Comparison of ENCODE assay signal across 9 cellular contexts in genomic region chr2:233857511-233858118, GRCh38. TPM values are rescaled to one million over a fixed set of nuclear protein-coding genes. Genes with fewer than 3 reads are reported as not detected.
DNase-seq lines count a peak whose midpoint lies in the region; ATAC-seq, FAIRE-seq and TF ChIP-seq lines count a peak whose summit lies in the region.
"Had no signal": no experiment of that assay in that cellular context is flagged by ENCODE, and none has a peak within 500 bp of the region (broad histone marks: within the 10 kb centered on the region; RNA-seq: fewer than 3 reads in every experiment).

No MANE protein-coding gene starts in this region.

- H3K4me2 ChIP-seq in keratinocyte (ENCODE audit: control insufficient read depth, extremely low read depth, insufficient read depth, low read depth, low read length) = no peak overlapping the region

- no peak overlapping the region for H3K27ac Mint-ChIP-seq in activated T-cell treated with anti-CD3 and anti-CD28 coated beads, Interleukin-2, amount 50 U/mL, for 72 hours

- peak; percentile 53 for DNase-seq in DMS 273 (lab: John Stamatoyannopoulos, UW; ENCODE audit: unreplicated experiment)
- no peak for DNase-seq in DMS 273 treated with DMSO at 0.1 percent for 48 hours (lab: John Stamatoyannopoulos, UW)
- peak; percentile 17 for DNase-seq in NOMO-1 treated with dmso at 0.1 percent for 144 hours (lab: John Stamatoyannopoulos, UW; ENCODE audit: unreplicated experiment)
- DNase-seq in activated T-cell treated with anti-CD3 and anti-CD28 coated beads, Interleukin-2, amount 50 U/mL, for 72 hours = peak; percentile 56 to 66
- DNase-seq in keratinocyte (ENCODE audit: low read depth, low spot score) = no peak
- DNase-seq in stimulated activated CD8-positive, alpha-beta memory T cell treated with anti-CD3 and anti-CD28 coated beads, Interleukin-7, amount 100 ng/mL, for 1 hour (ENCODE audit: low read depth in 2 of 2) = peak; percentile 15 to 24
- DNase-seq in C1 segment of cervical spinal cord (lab: John Stamatoyannopoulos, UW) = no peak
- DNase-seq in effector CD8-positive, alpha-beta T cell (lab: John Stamatoyannopoulos, UW) = no peak

- no peaks in the 10 kb centered on the region for H3K27me3 ChIP-seq in keratinocyte (ENCODE audit: control insufficient read depth, extremely low read depth, insufficient read depth, low read length)

- H3K4me3 ChIP-seq in keratinocyte (ENCODE audit: control insufficient read depth in 2 of 3, extremely low read depth in 1 of 3, insufficient read depth in 2 of 3, low read depth in 1 of 3, low read length in 3 of 3) = no peak overlapping the region

- no peaks in the 10 kb centered on the region for H3K27me3 Mint-ChIP-seq in activated T-cell treated with anti-CD3 and anti-CD28 coated beads, Interleukin-2, amount 50 U/mL, for 72 hours (ENCODE audit: low read depth)

- H3K9me3 Mint-ChIP-seq in activated T-cell treated with anti-CD3 and anti-CD28 coated beads, Interleukin-2, amount 50 U/mL, for 72 hours = no peaks in the 10 kb centered on the region

- no peaks in the 10 kb centered on the region for H4K20me1 ChIP-seq in keratinocyte (ENCODE audit: control insufficient read depth, extremely low read depth, insufficient read depth, low read length)

- no peak overlapping the region for H2AFZ ChIP-seq in keratinocyte (ENCODE audit: control insufficient read depth, low read length)

- peak; percentile 76 to 89 (median 87) for TF ChIP-seq CTCF in keratinocyte (optimal IDR thresholded peaks at IDR 0.05 in 1 of 3, IDR thresholded peaks at IDR 0.05 in 1 of 3, conservative IDR thresholded peaks at IDR 0.05 in 1 of 3; ENCODE audit: extremely low read depth in 1 of 3, insufficient read depth in 2 of 3, low read length in 3 of 3)

- H3K4me3 Mint-ChIP-seq in activated T-cell treated with anti-CD3 and anti-CD28 coated beads, Interleukin-2, amount 50 U/mL, for 72 hours = no peak overlapping the region

- no peaks in the 10 kb centered on the region for H3K36me3 ChIP-seq in keratinocyte (ENCODE audit: control insufficient read depth in 2 of 2, extremely low read depth in 1 of 2, insufficient read depth in 2 of 2, low read length in 2 of 2)

- dilution Hi-C loops in keratinocyte (cut with MboI; ENCODE audit: extremely low pct_ligation_motif_present, low sequenced_read_pairs) = no loop called here

- H3K9me3 ChIP-seq in keratinocyte (ENCODE audit: control insufficient read depth, low read depth, low read length) = no peaks in the 10 kb centered on the region

- no peak overlapping the region for H3K9ac ChIP-seq in keratinocyte (ENCODE audit: control insufficient read depth, extremely low read depth, insufficient read depth, low read length)

- no peaks in the 10 kb centered on the region for H3K9me1 ChIP-seq in keratinocyte (ENCODE audit: control insufficient read depth, extremely low read depth, insufficient read depth, low read length)

- H3K27ac ChIP-seq in keratinocyte (ENCODE audit: control insufficient read depth, insufficient read depth, low read length) = no peak overlapping the region

- H3K36me3 Mint-ChIP-seq in activated T-cell treated with anti-CD3 and anti-CD28 coated beads, Interleukin-2, amount 50 U/mL, for 72 hours (ENCODE audit: insufficient read depth in 2 of 2) = peaks cover 6 to 10% of the 10 kb centered on the region in 2 donors

- peaks cover 17% of the 10 kb centered on the region for H3K79me2 ChIP-seq in keratinocyte (ENCODE audit: control insufficient read depth, insufficient read depth, low read length)

- no peak for ATAC-seq in activated T-cell treated with anti-CD3 and anti-CD28 coated beads, Interleukin-2, amount 50 U/mL, for 72 hours (replicated peaks in 1 of 2)

- H3K4me1 ChIP-seq in keratinocyte (ENCODE audit: control insufficient read depth, extremely low read depth, insufficient read depth, low read length) = peaks cover 15% of the 10 kb centered on the region

- H3K4me1 Mint-ChIP-seq in activated T-cell treated with anti-CD3 and anti-CD28 coated beads, Interleukin-2, amount 50 U/mL, for 72 hours (ENCODE audit: low read depth) = peaks cover 24% of the 10 kb centered on the region

- no peak for FAIRE-seq in keratinocyte (lab: Jason Lieb, UNC)
- FAIRE-seq: A204.1 had no signal

RNA-seq across cellular contexts. Expression of gene HJURP, which starts 3.3 kb away (rescaled TPM):
- 10 to 100 TPM; 84.3 to 93.5 TPM for total RNA-seq in activated T-cell treated with anti-CD3 and anti-CD28 coated beads, Interleukin-2, amount 50 U/mL, for 72 hours
- polyA plus RNA-seq in keratinocyte = 4.9 to 20.2 TPM (median 14.6 TPM) in 3 replicates
- not detected for polyA plus RNA-seq in keratinocyte (2011; ENCODE audit: low read depth)
- polyA plus RNA-seq in keratinocyte (2011; cell fraction: cytosol; rRNA removed) = 3.1 and 4.6 TPM in 2 replicates
- polyA plus RNA-seq in keratinocyte (2011; cell fraction: nucleus; rRNA removed) = 8.8 and 11.1 TPM in 2 replicates
- 10.4 TPM in 1 of 2 replicates, not detected in the other for polyA plus RNA-seq in keratinocyte (2012; ENCODE audit: low replicate concordance)
- polyA minus RNA-seq in keratinocyte = 8.0 to 40.6 TPM (median 18.4 TPM) in 3 replicates
- polyA minus RNA-seq in keratinocyte (2011; cell fraction: cytosol; rRNA and poly(A)+ RNA removed) = 3.1 TPM
- 1.5 and 5.7 TPM in 2 replicates for polyA minus RNA-seq in keratinocyte (2011; cell fraction: nucleus; rRNA and poly(A)+ RNA removed)

RNA-seq across cellular contexts. Expression of gene TRPM8, which starts 59.6 kb away (rescaled TPM):
- total RNA-seq in activated T-cell treated with anti-CD3 and anti-CD28 coated beads, Interleukin-2, amount 50 U/mL, for 72 hours = not detected
- polyA plus RNA-seq in keratinocyte = 0.04 to 0.26 TPM (median 0.06 TPM) in 3 replicates
- polyA plus RNA-seq in keratinocyte (2011; ENCODE audit: low read depth) = 0.27 TPM
- polyA plus RNA-seq in keratinocyte (2011; cell fraction: cytosol; rRNA removed) = 0.05 and 0.13 TPM in 2 replicates
- 0.13 and 0.21 TPM in 2 replicates for polyA plus RNA-seq in keratinocyte (2011; cell fraction: nucleus; rRNA removed)
- 0.58 TPM in 1 of 2 replicates, not detected in the other for polyA plus RNA-seq in keratinocyte (2012; ENCODE audit: low replicate concordance)
- polyA minus RNA-seq in keratinocyte = 0.92 TPM in 1 of 3 replicates, not detected in the others
- polyA minus RNA-seq in keratinocyte (2011; cell fraction: cytosol; rRNA and poly(A)+ RNA removed) = not detected
- polyA minus RNA-seq in keratinocyte (2011; cell fraction: nucleus; rRNA and poly(A)+ RNA removed) = not detected in 2 replicates

Comparison
In these comparisons a context has a peak if more than half of its experiments do, and no peak if none do; other contexts are left out.
1. DNase-seq: peak in DMS 273 (single experiment), NOMO-1 treated with dmso at 0.1 percent for 144 hours (single experiment), activated T-cell treated with anti-CD3 and anti-CD28 coated beads, Interleukin-2, amount 50 U/mL, for 72 hours (2 of 2) and stimulated activated CD8-positive, alpha-beta memory T cell treated with anti-CD3 and anti-CD28 coated beads, Interleukin-7, amount 100 ng/mL, for 1 hour (2 of 2); none in DMS 273 treated with DMSO at 0.1 percent for 48 hours (single experiment), keratinocyte (single experiment), C1 segment of cervical spinal cord (0 of 14) and effector CD8-positive, alpha-beta T cell (single experiment).